ENCODE assay signal across 10 cellular contexts in the genomic region with DNA sequence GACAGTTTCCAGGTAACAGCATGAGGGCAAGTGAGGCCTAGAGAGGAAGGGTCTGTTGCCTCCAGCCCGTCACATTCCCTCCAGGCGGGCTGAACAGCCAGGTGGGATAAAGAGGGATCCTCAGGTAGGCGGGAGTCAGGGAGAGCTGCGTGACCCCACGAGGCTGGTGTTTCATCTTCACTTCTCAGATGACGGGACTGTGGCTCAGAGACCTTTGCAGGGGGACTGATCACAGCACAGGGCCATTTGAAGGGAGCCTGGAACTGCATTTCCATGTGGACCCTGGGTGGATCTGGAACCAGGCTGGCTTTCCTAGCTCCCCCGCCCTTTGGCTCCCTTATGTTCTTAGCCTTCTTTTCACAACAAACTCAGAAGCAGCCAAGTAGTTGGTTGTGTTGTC. TPM values are rescaled to one million over a fixed set of nuclear protein-coding genes. Genes with fewer than 3 reads are reported as not detected.
A peak's percentile ranks its signal among the peaks of the same experiment; 100 is the strongest.
DNase-seq lines count a peak whose midpoint lies in the region; ATAC-seq, FAIRE-seq and TF ChIP-seq lines count a peak whose summit lies in the region.
"Had no signal": no experiment of that assay in that cellular context is flagged by ENCODE, and none has a peak within 500 bp of the region (broad histone marks: within the 10 kb centered on the region; RNA-seq: fewer than 3 reads in every experiment).

No MANE protein-coding gene starts in this region.

- H3K9me3 ChIP-seq in RWPE2 (ENCODE audit: severe bottlenecking) (no peaks in the 10 kb centered on the region), endodermal cell (ENCODE audit: control insufficient read depth, low read length) (no peaks in the 10 kb centered on the region), pancreas (no peaks in the 10 kb centered on the region), HAP-1 (no peaks in the 10 kb centered on the region)

- intact Hi-C loops in pancreas (cut with DNase I) = no loop called here

- TF ChIP-seq CTCF in RWPE2 (IDR thresholded peaks at IDR 0.05; ENCODE audit: poor library complexity, severe bottlenecking) (no peak), endodermal cell (conservative IDR thresholded peaks at IDR 0.05) (no peak), pancreas (IDR thresholded peaks at IDR 0.05) (no peak)

- no peak overlapping the region for H3K4me3 Mint-ChIP-seq in endodermal cell

- H3K9ac ChIP-seq in endodermal cell (ENCODE audit: extremely low read depth, low read length, poor library complexity, severe bottlenecking) = no peak overlapping the region

- H3K27ac ChIP-seq in RWPE2 (ENCODE audit: poor library complexity, severe bottlenecking) (peak overlapping the region; percentile 53), endodermal cell (ENCODE audit: low read depth, low read length) (no peak overlapping the region), pancreas (peak overlapping the region; percentile 48 to 75 (median 61))

- H3K9me3 Mint-ChIP-seq in endodermal cell = no peaks in the 10 kb centered on the region

- no peak for FAIRE-seq in pancreas (lab: Jason Lieb, UNC)

- H3K36me3 ChIP-seq in RWPE2 (ENCODE audit: low read depth) (peaks cover 14% of the 10 kb centered on the region), endodermal cell (ENCODE audit: control insufficient read depth, insufficient read depth, low read length) (peaks cover 25% of the 10 kb centered on the region), pancreas (no peaks in the 10 kb centered on the region), HAP-1 (replicated peaks) (peaks cover 27% of the 10 kb centered on the region)

- no peak for ATAC-seq in RWPE2 (ENCODE audit: low read depth)
- no peak for ATAC-seq in pancreas
- no peak for ATAC-seq in GM18861 (IDR thresholded peaks at IDR 0.05; ENCODE audit: unreplicated experiment)

- H3K4me1 Mint-ChIP-seq in endodermal cell = peaks cover 22% of the 10 kb centered on the region

- 94 to 95% methylated on average over 7 of the region's 7 CpGs for WGBS in endodermal cell (ENCODE audit: insufficient coverage in 1 of 2, insufficient read length in 1 of 2), 2 experiments
- WGBS in pancreas, 2 donors = 94 to 95% methylated on average over 7 of the region's 7 CpGs

- H3K4me1 ChIP-seq in RWPE2 (ENCODE audit: insufficient read depth, poor library complexity, severe bottlenecking) (peaks cover 33% of the 10 kb centered on the region), endodermal cell (ENCODE audit: control insufficient read depth, insufficient read depth, low read length) (peaks cover 4% of the 10 kb centered on the region), pancreas (peaks cover 29 to 46% (median 46%) of the 10 kb centered on the region in 3 donors), HAP-1 (no peaks in the 10 kb centered on the region; the same call in 1 of the 2 replicates)

- no peaks in the 10 kb centered on the region for H3K27me3 ChIP-seq in RWPE2 (ENCODE audit: insufficient read depth, poor library complexity, severe bottlenecking)
- no peaks in the 10 kb centered on the region for H3K27me3 ChIP-seq in endodermal cell (ENCODE audit: control insufficient read depth, insufficient read depth, low read length, poor library complexity, severe bottlenecking)
- H3K27me3 ChIP-seq in pancreas = no peaks in the 10 kb centered on the region
- no peaks in the 10 kb centered on the region for H3K27me3 ChIP-seq in HAP-1 (ENCODE audit: low read depth)

- no peaks in the 10 kb centered on the region for H3K27me3 Mint-ChIP-seq in endodermal cell (ENCODE audit: insufficient read depth)

- H3K36me3 Mint-ChIP-seq in endodermal cell (ENCODE audit: low read depth) = peaks cover 60% of the 10 kb centered on the region

- peak overlapping the region; percentile 71 for H3K27ac Mint-ChIP-seq in endodermal cell

- H3K4me3 ChIP-seq in RWPE2 (ENCODE audit: severe bottlenecking) (no peak overlapping the region), endodermal cell (ENCODE audit: low read length) (no peak overlapping the region), pancreas (no peak overlapping the region), HAP-1 (no peak overlapping the region)

- DNase-seq in ELR (ENCODE audit: low read depth) = peak; percentile 15
- DNase-seq in RWPE2 (ENCODE audit: low spot score) = no peak
- DNase-seq in endodermal cell = peak; percentile 48
- no peak for DNase-seq in pancreas
- no peak for DNase-seq in Kasumi-1 (lab: John Stamatoyannopoulos, UW)
- DNase-seq in glomerular visceral epithelial cell (ENCODE audit: extremely low spot score) = no peak
- no peak for DNase-seq in HAP-1 (ENCODE audit: low spot score in 2 of 2)
- DNase-seq: NCI-H510A, retina had no signal

- in situ Hi-C loops in HAP-1 (cut with MboI; ENCODE audit: low sequenced_read_pairs) = no loop called here

RNA-seq across cellular contexts. Expression of a gene that starts 37.4 kb away (rescaled TPM):
- total RNA-seq in endodermal cell (1 to 10 TPM; 6.8 to 6.9 TPM), pancreas (10 to 100 TPM in 3 of 6 donors, 1 to 10 TPM in 3; 5.4 to 15.0 (median 9.3) TPM)
- polyA plus RNA-seq in endodermal cell (2013, experiment 1 of 2) = 6.2 TPM
- 5.0 TPM for polyA plus RNA-seq in endodermal cell (2013, experiment 2 of 2)
- polyA plus RNA-seq in pancreas = 1 to 10 TPM; 2.8 to 4.1 TPM

Comparison
In these comparisons a context has a peak if more than half of its experiments do, and no peak if none do; other contexts are left out.
1. DNase-seq: peak in ELR (single experiment) and endodermal cell (single experiment); none in RWPE2 (single experiment), pancreas (0 of 6), Kasumi-1 (0 of 2), glomerular visceral epithelial cell (single experiment) and HAP-1 (0 of 2).